In the genomic region with DNA sequence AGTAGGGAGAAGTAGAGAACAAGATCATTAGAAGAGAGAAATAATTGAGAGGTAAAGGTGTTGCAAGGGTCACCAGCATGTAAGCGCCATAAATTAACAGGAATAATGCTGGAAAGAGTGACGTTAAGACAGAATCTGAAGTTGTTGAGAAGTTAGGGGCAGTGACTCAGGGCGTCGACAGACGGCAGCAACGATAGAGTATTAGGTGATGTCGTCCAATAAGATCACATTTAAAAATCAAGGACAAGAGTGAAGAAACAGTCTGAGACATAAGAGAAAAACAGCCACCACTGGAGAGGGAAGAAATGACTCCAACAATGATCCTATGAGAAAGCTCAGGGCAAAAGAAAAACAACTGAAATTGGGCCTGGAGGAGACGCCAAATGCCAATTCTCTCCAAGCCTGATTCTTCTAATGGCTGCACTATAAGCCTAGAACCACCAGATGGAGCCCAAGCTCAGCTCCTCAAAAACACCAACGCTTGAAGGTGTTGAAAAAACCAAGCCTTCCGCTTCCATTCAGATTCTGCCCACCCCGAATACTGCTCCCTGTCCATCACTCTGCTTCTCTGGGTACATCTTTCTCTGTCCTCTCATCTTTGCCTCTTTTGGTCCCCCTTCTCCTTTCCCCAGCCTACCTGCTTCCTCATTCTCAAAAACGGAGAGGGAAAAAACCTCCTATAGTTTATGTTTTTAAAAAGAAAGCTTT, we compare ENCODE assay signal across 1 cellular context.
TF ChIP-seq lines count a peak whose summit lies in the region.

No MANE protein-coding gene starts in this region.

TF ChIP-seq in HepG2, 621 proteins besides CTCF, POLR2A, EP300 and RAD21 (continued from another document):
- TF ChIP-seq, protein P1, sequence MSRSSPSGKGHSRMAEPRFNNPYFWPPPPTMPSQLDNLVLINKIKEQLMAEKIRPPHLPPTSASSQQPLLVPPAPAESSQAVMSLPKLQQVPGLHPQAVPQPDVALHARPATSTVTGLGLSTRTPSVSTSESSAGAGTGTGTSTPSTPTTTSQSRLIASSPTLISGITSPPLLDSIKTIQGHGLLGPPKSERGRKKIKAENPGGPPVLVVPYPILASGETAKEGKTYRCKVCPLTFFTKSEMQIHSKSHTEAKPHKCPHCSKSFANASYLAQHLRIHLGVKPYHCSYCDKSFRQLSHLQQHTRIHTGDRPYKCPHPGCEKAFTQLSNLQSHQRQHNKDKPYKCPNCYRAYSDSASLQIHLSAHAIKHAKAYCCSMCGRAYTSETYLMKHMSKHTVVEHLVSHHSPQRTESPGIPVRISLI (CRISPR knock-in tag; IDR thresholded peaks at IDR 0.05; ENCODE audit: borderline replicate concordance) = peak; percentile 75; the same call in 1 of the 2 replicates
- TF ChIP-seq FOXP4 (CRISPR knock-in tag; IDR thresholded peaks at IDR 0.05) = no peak
- no peak for TF ChIP-seq GABPA (IDR thresholded peaks at IDR 0.05; ENCODE audit: low read depth, low read length)
- no peak for TF ChIP-seq GABPA (CRISPR knock-in tag; IDR thresholded peaks at IDR 0.05; ENCODE audit: low read depth)
- peak; percentile 20; the same call in 1 of the 2 replicates for TF ChIP-seq PITX1 (CRISPR knock-in tag; IDR thresholded peaks at IDR 0.05)
- TF ChIP-seq HNRNPL (IDR thresholded peaks at IDR 0.05; ENCODE audit: low read depth, low read length) = no peak
- no peak for TF ChIP-seq ZNF691 (CRISPR knock-in tag; IDR thresholded peaks at IDR 0.05; ENCODE audit: borderline replicate concordance, low read depth)
- TF ChIP-seq ZNF136 (CRISPR knock-in tag; IDR thresholded peaks at IDR 0.05; ENCODE audit: low read depth) = peak; percentile 81; the same call in 1 of the 2 replicates
- TF ChIP-seq KDM3A (CRISPR knock-in tag; IDR thresholded peaks at IDR 0.05; ENCODE audit: low read depth) = no peak
- TF ChIP-seq ZNF773 (CRISPR knock-in tag; IDR thresholded peaks at IDR 0.05; ENCODE audit: borderline replicate concordance) = no peak
- no peak for TF ChIP-seq ZNF350 (CRISPR knock-in tag; IDR thresholded peaks at IDR 0.05; ENCODE audit: borderline replicate concordance, low read depth)
- no peak for TF ChIP-seq ASH2L (IDR thresholded peaks at IDR 0.05; ENCODE audit: insufficient read length, low read depth, low read length)
- TF ChIP-seq HDAC2 (CRISPR knock-in tag; IDR thresholded peaks at IDR 0.05) = no peak
- TF ChIP-seq GATAD2A (CRISPR knock-in tag; IDR thresholded peaks at IDR 0.05) = 0 out of 2 replicates have a peak, but pooled peaks have one; percentile 14
- TF ChIP-seq ZNF841 (CRISPR knock-in tag; IDR thresholded peaks at IDR 0.05; ENCODE audit: borderline replicate concordance) = no peak
- 0 out of 2 replicates have a peak, but pooled peaks have one; percentile 45 for TF ChIP-seq ZBTB38 (CRISPR knock-in tag; IDR thresholded peaks at IDR 0.05)
- no peak for TF ChIP-seq ESRRA (CRISPR knock-in tag; IDR thresholded peaks at IDR 0.05; ENCODE audit: low read depth)
- no peak for TF ChIP-seq CEBPG (CRISPR knock-in tag; IDR thresholded peaks at IDR 0.05)
- no peak for TF ChIP-seq ZNF275 (CRISPR knock-in tag; IDR thresholded peaks at IDR 0.05; ENCODE audit: borderline replicate concordance)
- TF ChIP-seq KDM6A (CRISPR knock-in tag; IDR thresholded peaks at IDR 0.05; ENCODE audit: low read depth) = no peak
- no peak for TF ChIP-seq JUN (CRISPR knock-in tag; IDR thresholded peaks at IDR 0.05)
- TF ChIP-seq ERF (CRISPR knock-in tag; IDR thresholded peaks at IDR 0.05) = 0 out of 2 replicates have a peak, but pooled peaks have one; percentile 24
- 0 out of 2 replicates have a peak, but pooled peaks have one; percentile 13 for TF ChIP-seq ATF7 (IDR thresholded peaks at IDR 0.05)
- no peak for TF ChIP-seq ATF7 (CRISPR knock-in tag; IDR thresholded peaks at IDR 0.05)
- no peak for TF ChIP-seq ZNF775 (CRISPR knock-in tag; IDR thresholded peaks at IDR 0.05; ENCODE audit: borderline replicate concordance)
- 0 out of 2 replicates have a peak, but pooled peaks have one; percentile 17 for TF ChIP-seq RXRB (CRISPR knock-in tag; IDR thresholded peaks at IDR 0.05; ENCODE audit: borderline replicate concordance)
- TF ChIP-seq ZNF550 (CRISPR knock-in tag; IDR thresholded peaks at IDR 0.05; ENCODE audit: borderline replicate concordance) = no peak
- TF ChIP-seq MZF1 (CRISPR knock-in tag; IDR thresholded peaks at IDR 0.05; ENCODE audit: borderline replicate concordance) = no peak
- TF ChIP-seq ZNF230 (CRISPR knock-in tag; IDR thresholded peaks at IDR 0.05) = 0 out of 2 replicates have a peak, but pooled peaks have one; percentile 32
- peak; percentile 38; the same call in 1 of the 2 replicates for TF ChIP-seq FOXA3 (CRISPR knock-in tag; IDR thresholded peaks at IDR 0.05)
- TF ChIP-seq MYNN (CRISPR knock-in tag; IDR thresholded peaks at IDR 0.05; ENCODE audit: low read depth) = no peak
- TF ChIP-seq, protein P2, sequence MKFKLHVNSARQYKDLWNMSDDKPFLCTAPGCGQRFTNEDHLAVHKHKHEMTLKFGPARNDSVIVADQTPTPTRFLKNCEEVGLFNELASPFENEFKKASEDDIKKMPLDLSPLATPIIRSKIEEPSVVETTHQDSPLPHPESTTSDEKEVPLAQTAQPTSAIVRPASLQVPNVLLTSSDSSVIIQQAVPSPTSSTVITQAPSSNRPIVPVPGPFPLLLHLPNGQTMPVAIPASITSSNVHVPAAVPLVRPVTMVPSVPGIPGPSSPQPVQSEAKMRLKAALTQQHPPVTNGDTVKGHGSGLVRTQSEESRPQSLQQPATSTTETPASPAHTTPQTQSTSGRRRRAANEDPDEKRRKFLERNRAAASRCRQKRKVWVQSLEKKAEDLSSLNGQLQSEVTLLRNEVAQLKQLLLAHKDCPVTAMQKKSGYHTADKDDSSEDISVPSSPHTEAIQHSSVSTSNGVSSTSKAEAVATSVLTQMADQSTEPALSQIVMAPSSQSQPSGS (CRISPR knock-in tag; IDR thresholded peaks at IDR 0.05) = peak; percentile 43; the same call in 1 of the 2 replicates
- TF ChIP-seq ZNF337 (CRISPR knock-in tag; IDR thresholded peaks at IDR 0.05; ENCODE audit: borderline replicate concordance, low read depth) = no peak
- 0 out of 2 replicates have a peak, but pooled peaks have one; percentile 16 for TF ChIP-seq SOX5 (CRISPR knock-in tag; IDR thresholded peaks at IDR 0.05; ENCODE audit: borderline replicate concordance)
- no peak for TF ChIP-seq ZMYM3 (CRISPR knock-in tag; IDR thresholded peaks at IDR 0.05)
- TF ChIP-seq, protein P3, sequence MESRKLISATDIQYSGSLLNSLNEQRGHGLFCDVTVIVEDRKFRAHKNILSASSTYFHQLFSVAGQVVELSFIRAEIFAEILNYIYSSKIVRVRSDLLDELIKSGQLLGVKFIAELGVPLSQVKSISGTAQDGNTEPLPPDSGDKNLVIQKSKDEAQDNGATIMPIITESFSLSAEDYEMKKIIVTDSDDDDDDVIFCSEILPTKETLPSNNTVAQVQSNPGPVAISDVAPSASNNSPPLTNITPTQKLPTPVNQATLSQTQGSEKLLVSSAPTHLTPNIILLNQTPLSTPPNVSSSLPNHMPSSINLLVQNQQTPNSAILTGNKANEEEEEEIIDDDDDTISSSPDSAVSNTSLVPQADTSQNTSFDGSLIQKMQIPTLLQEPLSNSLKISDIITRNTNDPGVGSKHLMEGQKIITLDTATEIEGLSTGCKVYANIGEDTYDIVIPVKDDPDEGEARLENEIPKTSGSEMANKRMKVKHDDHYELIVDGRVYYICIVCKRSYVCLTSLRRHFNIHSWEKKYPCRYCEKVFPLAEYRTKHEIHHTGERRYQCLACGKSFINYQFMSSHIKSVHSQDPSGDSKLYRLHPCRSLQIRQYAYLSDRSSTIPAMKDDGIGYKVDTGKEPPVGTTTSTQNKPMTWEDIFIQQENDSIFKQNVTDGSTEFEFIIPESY (CRISPR knock-in tag; IDR thresholded peaks at IDR 0.05) = 0 out of 2 replicates have a peak, but pooled peaks have one; percentile 25
- TF ChIP-seq MED1 (CRISPR knock-in tag; IDR thresholded peaks at IDR 0.05) = 0 out of 2 replicates have a peak, but pooled peaks have one; percentile 23
- TF ChIP-seq BCL6 (CRISPR knock-in tag; IDR thresholded peaks at IDR 0.05) = no peak
- TF ChIP-seq TCF7L2 (IDR thresholded peaks at IDR 0.05; ENCODE audit: low read depth, low read length) = no peak
- TF ChIP-seq RNF219 (CRISPR knock-in tag; IDR thresholded peaks at IDR 0.05) = no peak
- no peak for TF ChIP-seq CREM (IDR thresholded peaks at IDR 0.05)
- no peak for TF ChIP-seq CREM (CRISPR knock-in tag; IDR thresholded peaks at IDR 0.05)
